9 cellular contexts compared by ENCODE assay signal in the genomic region with DNA sequence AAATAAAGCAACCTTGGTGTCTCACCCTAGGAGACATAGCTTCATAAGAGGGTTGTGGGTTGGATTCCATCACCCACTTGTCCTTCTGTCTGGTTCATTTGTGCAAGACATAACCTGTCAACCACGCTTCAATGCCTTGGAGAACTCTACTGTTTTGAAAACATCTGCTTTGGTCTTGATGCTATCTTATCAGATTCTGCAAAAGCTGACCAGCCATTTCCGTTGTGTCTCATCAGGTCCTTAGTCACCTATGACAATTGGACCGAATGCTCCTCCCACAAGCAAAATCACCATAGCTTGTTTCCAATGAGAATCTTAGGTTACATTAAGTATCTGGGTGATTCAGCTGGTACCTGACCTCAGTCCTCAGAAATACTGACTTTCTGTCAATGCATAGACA. TPM values are rescaled to one million over a fixed set of nuclear protein-coding genes. Genes with fewer than 3 reads are reported as not detected.
DNase-seq lines count a peak whose midpoint lies in the region; ATAC-seq, FAIRE-seq and TF ChIP-seq lines count a peak whose summit lies in the region.
"Had no signal": no experiment of that assay in that cellular context is flagged by ENCODE, and none has a peak within 500 bp of the region (broad histone marks: within the 10 kb centered on the region; RNA-seq: fewer than 3 reads in every experiment).

No MANE protein-coding gene starts in this region.

- H3K4ac ChIP-seq in mesenchymal stem cell (ENCODE audit: low read depth in 1 of 2, low read length in 2 of 2): no peak overlapping the region

- H3K27me3 ChIP-seq in BE2C (no peaks in the 10 kb centered on the region), mesenchymal stem cell (ENCODE audit: control insufficient read depth in 1 of 2, insufficient read depth in 1 of 2, low read length in 2 of 2) (no peaks in the 10 kb centered on the region)

- H3K27me3 Mint-ChIP-seq in activated CD4-positive, alpha-beta T cell treated with anti-CD3 and anti-CD28 coated beads, Interleukin-2, amount 10 ng/mL, durations not matched to agents 24 days and 14 days: no peaks in the 10 kb centered on the region
- H3K27me3 Mint-ChIP-seq in memory B cell: peaks cover 3% of the 10 kb centered on the region

- H3K9ac ChIP-seq in mesenchymal stem cell (ENCODE audit: low read length): no peak overlapping the region

- H3K36me3 ChIP-seq in BE2C (no peaks in the 10 kb centered on the region), mesenchymal stem cell (ENCODE audit: control insufficient read depth in 1 of 2, insufficient read depth in 2 of 2, low read depth in 1 of 2, low read length in 2 of 2) (no peaks in the 10 kb centered on the region)

- H3K4me3 ChIP-seq in BE2C (ENCODE audit: low read depth, low read length) (no peak overlapping the region), mesenchymal stem cell (ENCODE audit: insufficient read depth in 1 of 2, low read depth in 1 of 2, low read length in 2 of 2) (no peak overlapping the region)

- H3K9me3 ChIP-seq in BE2C (no peaks in the 10 kb centered on the region), mesenchymal stem cell (ENCODE audit: control insufficient read depth, low read length) (no peaks in the 10 kb centered on the region)

- FAIRE-seq in GM12892 (lab: Jason Lieb, UNC): peak; percentile 84
- FAIRE-seq: G401.6 had no signal

- no peak overlapping the region for H2BK15ac ChIP-seq in mesenchymal stem cell (ENCODE audit: low read depth, poor library complexity, severe bottlenecking)

- H2AK5ac ChIP-seq in mesenchymal stem cell (ENCODE audit: low read length, severe bottlenecking): no peak overlapping the region

- peaks cover 53% of the 10 kb centered on the region for H3K36me3 Mint-ChIP-seq in activated CD4-positive, alpha-beta T cell treated with anti-CD3 and anti-CD28 coated beads, Interleukin-2, amount 10 ng/mL, durations not matched to agents 24 days and 14 days (ENCODE audit: low read depth)
- no peaks in the 10 kb centered on the region for H3K36me3 Mint-ChIP-seq in memory B cell

- H3K9me3 Mint-ChIP-seq in activated CD4-positive, alpha-beta T cell treated with anti-CD3 and anti-CD28 coated beads, Interleukin-2, amount 10 ng/mL, durations not matched to agents 24 days and 14 days: peaks cover 8% of the 10 kb centered on the region
- no peaks in the 10 kb centered on the region for H3K9me3 Mint-ChIP-seq in memory B cell

- H3K18ac ChIP-seq in mesenchymal stem cell (ENCODE audit: low read depth in 1 of 2, low read length in 2 of 2): no peak overlapping the region

- H3K79me1 ChIP-seq in mesenchymal stem cell (replicated peaks; ENCODE audit: low read length, poor library complexity, severe bottlenecking): no peaks in the 10 kb centered on the region

- H3K4me1 ChIP-seq in BE2C (no peaks in the 10 kb centered on the region), mesenchymal stem cell (ENCODE audit: control insufficient read depth, insufficient read depth, low read depth, low read length) (no peaks in the 10 kb centered on the region)

- peak overlapping the region; percentile 92 for H3K27ac Mint-ChIP-seq in activated CD4-positive, alpha-beta T cell treated with anti-CD3 and anti-CD28 coated beads, Interleukin-2, amount 10 ng/mL, durations not matched to agents 24 days and 14 days
- no peak overlapping the region for H3K27ac Mint-ChIP-seq in memory B cell

- peak overlapping the region; percentile 48 for H3K4me3 Mint-ChIP-seq in activated CD4-positive, alpha-beta T cell treated with anti-CD3 and anti-CD28 coated beads, Interleukin-2, amount 10 ng/mL, durations not matched to agents 24 days and 14 days
- H3K4me3 Mint-ChIP-seq in memory B cell: no peak overlapping the region

- ATAC-seq in HG02870 (IDR thresholded peaks at IDR 0.05; ENCODE audit: unreplicated experiment): peak; percentile 34
- ATAC-seq in memory B cell (ENCODE audit: low read depth): peak; percentile 45

- H2BK120ac ChIP-seq in mesenchymal stem cell (ENCODE audit: low read depth, low read length): no peak overlapping the region

- H3K14ac ChIP-seq in mesenchymal stem cell (ENCODE audit: low read length in 2 of 2): no peak overlapping the region

- no peak overlapping the region for H3K4me2 ChIP-seq in mesenchymal stem cell (ENCODE audit: low read length, poor library complexity, severe bottlenecking)

- H2BK5ac ChIP-seq in mesenchymal stem cell (ENCODE audit: low read depth, low read length, poor library complexity, severe bottlenecking): no peak overlapping the region

- TF ChIP-seq CTCF in BE2C (IDR thresholded peaks at IDR 0.05; ENCODE audit: low read depth, low read length): no peak

- intact Hi-C loops in activated CD4-positive, alpha-beta T cell treated with anti-CD3 and anti-CD28 coated beads, Interleukin-2, amount 10 ng/mL, durations not matched to agents 24 days and 14 days (cut with micrococcal nuclease): loop anchor here (1.0 to 10.0 kb wide), 7 partner anchors 11 to 562 kb away; a partner anchor contains a TSS

- no peak overlapping the region for H2BK12ac ChIP-seq in mesenchymal stem cell (ENCODE audit: low read length in 2 of 2)

- 86% methylated on average over 3 of the region's 3 CpGs for WGBS in mesenchymal stem cell

- H4K91ac ChIP-seq in mesenchymal stem cell (ENCODE audit: low read length): no peak overlapping the region

- H3K27ac ChIP-seq in mesenchymal stem cell (ENCODE audit: low read length, poor library complexity, severe bottlenecking): no peak overlapping the region

- no peak overlapping the region for H3K23ac ChIP-seq in mesenchymal stem cell (ENCODE audit: low read length in 2 of 2)

- no peak overlapping the region for H2AFZ ChIP-seq in mesenchymal stem cell (ENCODE audit: low read depth, low read length)

- no peak for TF ChIP-seq POLR2A in GM12892 (IDR thresholded peaks at IDR 0.05; ENCODE audit: low read depth, low read length)

- peaks cover 49% of the 10 kb centered on the region for H3K4me1 Mint-ChIP-seq in activated CD4-positive, alpha-beta T cell treated with anti-CD3 and anti-CD28 coated beads, Interleukin-2, amount 10 ng/mL, durations not matched to agents 24 days and 14 days
- H3K4me1 Mint-ChIP-seq in memory B cell: peaks cover 6% of the 10 kb centered on the region

- H4K8ac ChIP-seq in mesenchymal stem cell (ENCODE audit: low read length): no peak overlapping the region

- no peak for DNase-seq in GM12892 (ENCODE audit: insufficient read length)
- peak; percentile 86 for DNase-seq in activated CD4-positive, alpha-beta T cell treated with anti-CD3 and anti-CD28 coated beads, Interleukin-2, amount 10 ng/mL, durations not matched to agents 24 days and 14 days
- DNase-seq in memory B cell (ENCODE audit: low spot score in 2 of 2): no peak
- no peak for DNase-seq in BE2C
- DNase-seq in GM19238 (ENCODE audit: insufficient read length, low spot score): no peak
- DNase-seq in mesenchymal stem cell: no peak
- DNase-seq in AML-193 (lab: John Stamatoyannopoulos, UW): no peak

RNA-seq across cellular contexts. Expression of a gene that starts 35.4 kb away (rescaled TPM):
- 0.34 TPM for polyA plus RNA-seq in GM12892 (2012; ENCODE audit: missing spikeins)
- 47.9 and 50.8 TPM in 2 replicates for total RNA-seq in activated CD4-positive, alpha-beta T cell treated with anti-CD3 and anti-CD28 coated beads, Interleukin-2, amount 10 ng/mL, durations not matched to agents 24 days and 14 days
- polyA plus RNA-seq in BE2C (2012; ENCODE audit: insufficient read depth, insufficient read length, low read depth): 0.57 TPM
- 1.1 TPM for polyA plus RNA-seq in mesenchymal stem cell (2013, experiment 1 of 2)
- polyA plus RNA-seq in mesenchymal stem cell (2013, experiment 2 of 2): 1.0 TPM
